Comparison of ENCODE assay signal across 1 cellular context in the genomic region with DNA sequence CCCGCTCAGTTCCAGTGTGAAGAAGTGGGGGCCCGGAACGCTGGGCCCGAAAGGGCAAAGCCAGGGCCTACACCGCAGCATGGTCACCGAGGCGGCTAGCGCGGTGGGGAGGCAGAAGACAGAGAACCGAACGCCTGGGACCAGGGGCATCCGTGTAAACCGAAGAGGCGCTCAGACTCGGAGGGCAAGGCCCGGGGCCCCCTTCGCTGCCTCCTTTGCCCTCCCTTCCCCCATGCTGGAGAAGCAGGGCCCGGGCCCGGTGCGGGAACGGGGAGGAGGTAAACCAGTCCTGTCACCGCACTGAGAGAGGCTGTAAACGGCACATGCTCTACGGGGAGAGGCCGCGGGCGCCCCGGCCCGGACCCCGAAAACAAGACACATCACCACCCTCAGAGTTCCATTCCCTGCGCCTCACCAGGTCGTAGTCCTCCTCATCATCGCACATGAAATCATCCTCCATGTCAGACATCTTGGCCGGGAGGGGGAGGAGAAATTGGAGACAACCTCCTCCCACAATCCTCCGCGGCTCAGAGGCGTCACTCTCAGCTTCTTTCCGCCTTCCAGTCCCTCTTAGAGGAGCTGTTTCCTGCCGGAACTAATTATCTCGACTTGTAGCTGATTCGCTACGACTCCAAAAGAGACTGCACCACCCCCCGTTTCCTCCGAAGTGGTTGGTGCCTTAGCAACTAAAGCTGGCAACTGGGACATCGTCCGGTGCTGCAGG.
TF ChIP-seq lines count a peak whose summit lies in the region.

A gene (minus strand): TSS at position 490 of the 724 bp plus-strand sequence. CDS start 21 bp downstream, at position 469.

TF ChIP-seq in HepG2, 621 proteins besides CTCF, POLR2A, EP300 and RAD21 (continued from another document and continues in another):
- TF ChIP-seq, protein P1, sequence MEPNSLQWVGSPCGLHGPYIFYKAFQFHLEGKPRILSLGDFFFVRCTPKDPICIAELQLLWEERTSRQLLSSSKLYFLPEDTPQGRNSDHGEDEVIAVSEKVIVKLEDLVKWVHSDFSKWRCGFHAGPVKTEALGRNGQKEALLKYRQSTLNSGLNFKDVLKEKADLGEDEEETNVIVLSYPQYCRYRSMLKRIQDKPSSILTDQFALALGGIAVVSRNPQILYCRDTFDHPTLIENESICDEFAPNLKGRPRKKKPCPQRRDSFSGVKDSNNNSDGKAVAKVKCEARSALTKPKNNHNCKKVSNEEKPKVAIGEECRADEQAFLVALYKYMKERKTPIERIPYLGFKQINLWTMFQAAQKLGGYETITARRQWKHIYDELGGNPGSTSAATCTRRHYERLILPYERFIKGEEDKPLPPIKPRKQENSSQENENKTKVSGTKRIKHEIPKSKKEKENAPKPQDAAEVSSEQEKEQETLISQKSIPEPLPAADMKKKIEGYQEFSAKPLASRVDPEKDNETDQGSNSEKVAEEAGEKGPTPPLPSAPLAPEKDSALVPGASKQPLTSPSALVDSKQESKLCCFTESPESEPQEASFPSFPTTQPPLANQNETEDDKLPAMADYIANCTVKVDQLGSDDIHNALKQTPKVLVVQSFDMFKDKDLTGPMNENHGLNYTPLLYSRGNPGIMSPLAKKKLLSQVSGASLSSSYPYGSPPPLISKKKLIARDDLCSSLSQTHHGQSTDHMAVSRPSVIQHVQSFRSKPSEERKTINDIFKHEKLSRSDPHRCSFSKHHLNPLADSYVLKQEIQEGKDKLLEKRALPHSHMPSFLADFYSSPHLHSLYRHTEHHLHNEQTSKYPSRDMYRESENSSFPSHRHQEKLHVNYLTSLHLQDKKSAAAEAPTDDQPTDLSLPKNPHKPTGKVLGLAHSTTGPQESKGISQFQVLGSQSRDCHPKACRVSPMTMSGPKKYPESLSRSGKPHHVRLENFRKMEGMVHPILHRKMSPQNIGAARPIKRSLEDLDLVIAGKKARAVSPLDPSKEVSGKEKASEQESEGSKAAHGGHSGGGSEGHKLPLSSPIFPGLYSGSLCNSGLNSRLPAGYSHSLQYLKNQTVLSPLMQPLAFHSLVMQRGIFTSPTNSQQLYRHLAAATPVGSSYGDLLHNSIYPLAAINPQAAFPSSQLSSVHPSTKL (CRISPR knock-in tag; IDR thresholded peaks at IDR 0.05), result peak; percentile 70
- no peak for TF ChIP-seq JUNB (CRISPR knock-in tag; IDR thresholded peaks at IDR 0.05; ENCODE audit: borderline replicate concordance)
- TF ChIP-seq FOXJ3 (CRISPR knock-in tag; IDR thresholded peaks at IDR 0.05; ENCODE audit: borderline replicate concordance), result peak; percentile 56; the same call in 1 of the 2 replicates
- peak; percentile 72; the same call in 1 of the 2 replicates for TF ChIP-seq ZNF878 (CRISPR knock-in tag; IDR thresholded peaks at IDR 0.05)
- TF ChIP-seq ZZZ3 (CRISPR knock-in tag; IDR thresholded peaks at IDR 0.05; ENCODE audit: borderline replicate concordance), result no peak; the same call in 1 of the 2 replicates
- peak; percentile 44 for TF ChIP-seq NFKBIZ (CRISPR knock-in tag; IDR thresholded peaks at IDR 0.05)
- TF ChIP-seq ZNF777 (CRISPR knock-in tag; IDR thresholded peaks at IDR 0.05), result peak; percentile 21; the same call in 1 of the 2 replicates
- TF ChIP-seq KMT2B (CRISPR knock-in tag; IDR thresholded peaks at IDR 0.05), result peak; percentile 99
- TF ChIP-seq NR2F2 (IDR thresholded peaks at IDR 0.05; ENCODE audit: borderline replicate concordance, low read depth), result peak; percentile 65; the same call in 1 of the 2 replicates
- peak; percentile 87; the same call in 1 of the 2 replicates for TF ChIP-seq TOE1 (CRISPR knock-in tag; IDR thresholded peaks at IDR 0.05)
- TF ChIP-seq, protein P2, sequence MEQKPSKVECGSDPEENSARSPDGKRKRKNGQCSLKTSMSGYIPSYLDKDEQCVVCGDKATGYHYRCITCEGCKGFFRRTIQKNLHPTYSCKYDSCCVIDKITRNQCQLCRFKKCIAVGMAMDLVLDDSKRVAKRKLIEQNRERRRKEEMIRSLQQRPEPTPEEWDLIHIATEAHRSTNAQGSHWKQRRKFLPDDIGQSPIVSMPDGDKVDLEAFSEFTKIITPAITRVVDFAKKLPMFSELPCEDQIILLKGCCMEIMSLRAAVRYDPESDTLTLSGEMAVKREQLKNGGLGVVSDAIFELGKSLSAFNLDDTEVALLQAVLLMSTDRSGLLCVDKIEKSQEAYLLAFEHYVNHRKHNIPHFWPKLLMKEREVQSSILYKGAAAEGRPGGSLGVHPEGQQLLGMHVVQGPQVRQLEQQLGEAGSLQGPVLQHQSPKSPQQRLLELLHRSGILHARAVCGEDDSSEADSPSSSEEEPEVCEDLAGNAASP (CRISPR knock-in tag; IDR thresholded peaks at IDR 0.05; ENCODE audit: borderline replicate concordance), result peak; percentile 76; the same call in 1 of the 2 replicates
- TF ChIP-seq, protein P3, sequence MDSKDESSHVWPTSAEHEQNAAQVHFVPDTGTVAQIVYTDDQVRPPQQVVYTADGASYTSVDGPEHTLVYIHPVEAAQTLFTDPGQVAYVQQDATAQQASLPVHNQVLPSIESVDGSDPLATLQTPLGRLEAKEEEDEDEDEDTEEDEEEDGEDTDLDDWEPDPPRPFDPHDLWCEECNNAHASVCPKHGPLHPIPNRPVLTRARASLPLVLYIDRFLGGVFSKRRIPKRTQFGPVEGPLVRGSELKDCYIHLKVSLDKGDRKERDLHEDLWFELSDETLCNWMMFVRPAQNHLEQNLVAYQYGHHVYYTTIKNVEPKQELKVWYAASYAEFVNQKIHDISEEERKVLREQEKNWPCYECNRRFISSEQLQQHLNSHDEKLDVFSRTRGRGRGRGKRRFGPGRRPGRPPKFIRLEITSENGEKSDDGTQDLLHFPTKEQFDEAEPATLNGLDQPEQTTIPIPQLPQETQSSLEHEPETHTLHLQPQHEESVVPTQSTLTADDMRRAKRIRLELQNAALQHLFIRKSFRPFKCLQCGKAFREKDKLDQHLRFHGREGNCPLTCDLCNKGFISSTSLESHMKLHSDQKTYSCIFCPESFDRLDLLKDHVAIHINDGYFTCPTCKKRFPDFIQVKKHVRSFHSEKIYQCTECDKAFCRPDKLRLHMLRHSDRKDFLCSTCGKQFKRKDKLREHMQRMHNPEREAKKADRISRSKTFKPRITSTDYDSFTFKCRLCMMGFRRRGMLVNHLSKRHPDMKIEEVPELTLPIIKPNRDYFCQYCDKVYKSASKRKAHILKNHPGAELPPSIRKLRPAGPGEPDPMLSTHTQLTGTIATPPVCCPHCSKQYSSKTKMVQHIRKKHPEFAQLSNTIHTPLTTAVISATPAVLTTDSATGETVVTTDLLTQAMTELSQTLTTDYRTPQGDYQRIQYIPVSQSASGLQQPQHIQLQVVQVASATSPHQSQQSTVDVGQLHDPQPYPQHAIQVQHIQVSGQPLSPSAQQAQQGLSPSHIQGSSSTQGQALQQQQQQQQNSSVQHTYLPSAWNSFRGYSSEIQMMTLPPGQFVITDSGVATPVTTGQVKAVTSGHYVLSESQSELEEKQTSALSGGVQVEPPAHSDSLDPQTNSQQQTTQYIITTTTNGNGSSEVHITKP (CRISPR knock-in tag; IDR thresholded peaks at IDR 0.05; ENCODE audit: low read depth), result peak; percentile 97
- TF ChIP-seq, protein P4, sequence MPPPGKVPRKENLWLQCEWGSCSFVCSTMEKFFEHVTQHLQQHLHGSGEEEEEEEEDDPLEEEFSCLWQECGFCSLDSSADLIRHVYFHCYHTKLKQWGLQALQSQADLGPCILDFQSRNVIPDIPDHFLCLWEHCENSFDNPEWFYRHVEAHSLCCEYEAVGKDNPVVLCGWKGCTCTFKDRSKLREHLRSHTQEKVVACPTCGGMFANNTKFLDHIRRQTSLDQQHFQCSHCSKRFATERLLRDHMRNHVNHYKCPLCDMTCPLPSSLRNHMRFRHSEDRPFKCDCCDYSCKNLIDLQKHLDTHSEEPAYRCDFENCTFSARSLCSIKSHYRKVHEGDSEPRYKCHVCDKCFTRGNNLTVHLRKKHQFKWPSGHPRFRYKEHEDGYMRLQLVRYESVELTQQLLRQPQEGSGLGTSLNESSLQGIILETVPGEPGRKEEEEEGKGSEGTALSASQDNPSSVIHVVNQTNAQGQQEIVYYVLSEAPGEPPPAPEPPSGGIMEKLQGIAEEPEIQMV (CRISPR knock-in tag; IDR thresholded peaks at IDR 0.05; ENCODE audit: low read depth), result peak; percentile 35; the same call in 1 of the 2 replicates
- no peak for TF ChIP-seq ZNF3 (CRISPR knock-in tag; IDR thresholded peaks at IDR 0.05)
- no peak for TF ChIP-seq ZNF253 (CRISPR knock-in tag; IDR thresholded peaks at IDR 0.05; ENCODE audit: borderline replicate concordance)
- no peak for TF ChIP-seq HES4 (CRISPR knock-in tag; IDR thresholded peaks at IDR 0.05; ENCODE audit: borderline replicate concordance)
- peak; percentile 58; the same call in 1 of the 2 replicates for TF ChIP-seq ZSCAN9 (CRISPR knock-in tag; IDR thresholded peaks at IDR 0.05; ENCODE audit: borderline replicate concordance)
- peak; percentile 92 for TF ChIP-seq PHF8 (CRISPR knock-in tag; IDR thresholded peaks at IDR 0.05)
- TF ChIP-seq PITX1 (CRISPR knock-in tag; IDR thresholded peaks at IDR 0.05), result peak; percentile 52; the same call in 1 of the 2 replicates
- TF ChIP-seq RBFOX2 (IDR thresholded peaks at IDR 0.05; ENCODE audit: low read depth, low read length), result peak; percentile 69
- TF ChIP-seq, protein P5, sequence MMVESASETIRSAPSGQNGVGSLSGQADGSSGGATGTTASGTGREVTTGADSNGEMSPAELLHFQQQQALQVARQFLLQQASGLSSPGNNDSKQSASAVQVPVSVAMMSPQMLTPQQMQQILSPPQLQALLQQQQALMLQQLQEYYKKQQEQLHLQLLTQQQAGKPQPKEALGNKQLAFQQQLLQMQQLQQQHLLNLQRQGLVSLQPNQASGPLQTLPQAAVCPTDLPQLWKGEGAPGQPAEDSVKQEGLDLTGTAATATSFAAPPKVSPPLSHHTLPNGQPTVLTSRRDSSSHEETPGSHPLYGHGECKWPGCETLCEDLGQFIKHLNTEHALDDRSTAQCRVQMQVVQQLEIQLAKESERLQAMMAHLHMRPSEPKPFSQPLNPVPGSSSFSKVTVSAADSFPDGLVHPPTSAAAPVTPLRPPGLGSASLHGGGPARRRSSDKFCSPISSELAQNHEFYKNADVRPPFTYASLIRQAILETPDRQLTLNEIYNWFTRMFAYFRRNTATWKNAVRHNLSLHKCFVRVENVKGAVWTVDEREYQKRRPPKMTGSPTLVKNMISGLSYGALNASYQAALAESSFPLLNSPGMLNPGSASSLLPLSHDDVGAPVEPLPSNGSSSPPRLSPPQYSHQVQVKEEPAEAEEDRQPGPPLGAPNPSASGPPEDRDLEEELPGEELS (CRISPR knock-in tag; IDR thresholded peaks at IDR 0.05), result peak; percentile 56
- TF ChIP-seq ZNF225 (CRISPR knock-in tag; IDR thresholded peaks at IDR 0.05), result 0 out of 2 replicates have a peak, but pooled peaks have one; percentile 33
- no peak for TF ChIP-seq ATAD3A (CRISPR knock-in tag; IDR thresholded peaks at IDR 0.05)
- TF ChIP-seq, protein P6, sequence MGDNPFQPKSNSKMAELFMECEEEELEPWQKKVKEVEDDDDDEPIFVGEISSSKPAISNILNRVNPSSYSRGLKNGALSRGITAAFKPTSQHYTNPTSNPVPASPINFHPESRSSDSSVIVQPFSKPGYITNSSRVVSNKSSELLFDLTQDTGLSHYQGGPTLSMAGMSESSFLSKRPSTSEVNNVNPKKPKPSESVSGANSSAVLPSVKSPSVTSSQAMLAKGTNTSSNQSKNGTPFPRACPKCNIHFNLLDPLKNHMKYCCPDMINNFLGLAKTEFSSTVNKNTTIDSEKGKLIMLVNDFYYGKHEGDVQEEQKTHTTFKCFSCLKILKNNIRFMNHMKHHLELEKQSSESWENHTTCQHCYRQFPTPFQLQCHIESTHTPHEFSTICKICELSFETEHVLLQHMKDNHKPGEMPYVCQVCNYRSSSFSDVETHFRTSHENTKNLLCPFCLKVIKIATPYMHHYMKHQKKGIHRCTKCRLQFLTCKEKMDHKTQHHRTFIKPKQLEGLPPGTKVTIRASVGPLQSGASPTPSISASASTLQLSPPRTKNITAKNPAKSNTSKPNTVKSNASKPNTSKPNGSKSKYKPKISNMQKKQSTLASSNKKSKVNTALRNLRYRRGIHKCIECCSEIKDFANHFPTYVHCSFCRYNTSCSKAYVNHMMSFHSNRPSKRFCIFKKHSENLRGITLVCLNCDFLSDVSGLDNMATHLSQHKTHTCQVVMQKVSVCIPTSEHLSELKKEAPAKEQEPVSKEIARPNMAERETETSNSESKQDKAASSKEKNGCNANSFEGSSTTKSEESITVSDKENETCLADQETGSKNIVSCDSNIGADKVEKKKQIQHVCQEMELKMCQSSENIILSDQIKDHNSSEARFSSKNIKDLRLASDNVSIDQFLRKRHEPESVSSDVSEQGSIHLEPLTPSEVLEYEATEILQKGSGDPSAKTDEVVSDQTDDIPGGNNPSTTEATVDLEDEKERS (CRISPR knock-in tag; IDR thresholded peaks at IDR 0.05), result peak; percentile 79; the same call in 1 of the 2 replicates
- 0 out of 2 replicates have a peak, but pooled peaks have one; percentile 64 for TF ChIP-seq ZNF775 (CRISPR knock-in tag; IDR thresholded peaks at IDR 0.05; ENCODE audit: borderline replicate concordance)
- TF ChIP-seq, protein P7, sequence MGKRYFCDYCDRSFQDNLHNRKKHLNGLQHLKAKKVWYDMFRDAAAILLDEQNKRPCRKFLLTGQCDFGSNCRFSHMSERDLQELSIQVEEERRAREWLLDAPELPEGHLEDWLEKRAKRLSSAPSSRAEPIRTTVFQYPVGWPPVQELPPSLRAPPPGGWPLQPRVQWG (CRISPR knock-in tag; IDR thresholded peaks at IDR 0.05; ENCODE audit: borderline replicate concordance, low read depth), result no peak; the same call in 1 of the 2 replicates
- TF ChIP-seq TBX2 (CRISPR knock-in tag; IDR thresholded peaks at IDR 0.05; ENCODE audit: borderline replicate concordance), result peak; percentile 78
- TF ChIP-seq SOX13 (IDR thresholded peaks at IDR 0.05), result no peak; the same call in 1 of the 2 replicates
- TF ChIP-seq SOX13 (CRISPR knock-in tag; conservative IDR thresholded peaks at IDR 0.05 in 1 of 2, IDR thresholded peaks at IDR 0.05 in 1 of 2), result peak in 1 of 2 experiments; percentile 65; a peak in 2 of 4 replicates
- peak; percentile 59; the same call in 1 of the 2 replicates for TF ChIP-seq SP5 (CRISPR knock-in tag; IDR thresholded peaks at IDR 0.05; ENCODE audit: borderline replicate concordance, low read depth)
- peak; percentile 80 for TF ChIP-seq PHF5A (CRISPR knock-in tag; IDR thresholded peaks at IDR 0.05; ENCODE audit: low read depth, unreplicated experiment)
- no peak for TF ChIP-seq ZFYVE20 (CRISPR knock-in tag; IDR thresholded peaks at IDR 0.05; ENCODE audit: borderline replicate concordance, low read depth)
- 0 out of 2 replicates have a peak, but pooled peaks have one; percentile 27 for TF ChIP-seq HNRNPL (IDR thresholded peaks at IDR 0.05; ENCODE audit: low read depth, low read length)
- TF ChIP-seq KAT7 (CRISPR knock-in tag; IDR thresholded peaks at IDR 0.05; ENCODE audit: borderline replicate concordance), result no peak
- TF ChIP-seq, protein P8, sequence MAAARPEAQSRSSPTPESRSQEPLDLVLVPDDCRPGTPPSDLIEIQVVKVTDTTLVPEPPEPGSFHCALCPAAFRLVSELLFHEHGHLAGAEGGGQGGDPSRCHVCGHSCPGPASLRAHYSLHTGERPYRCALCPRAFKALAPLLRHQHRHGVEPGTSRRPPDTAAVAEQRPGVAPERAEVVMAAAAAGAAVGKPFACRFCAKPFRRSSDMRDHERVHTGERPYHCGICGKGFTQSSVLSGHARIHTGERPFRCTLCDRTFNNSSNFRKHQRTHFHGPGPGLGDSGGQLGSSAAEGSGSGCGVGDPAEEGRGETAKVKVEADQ (CRISPR knock-in tag; IDR thresholded peaks at IDR 0.05; ENCODE audit: borderline replicate concordance), result peak; percentile 20; the same call in 1 of the 2 replicates
- TF ChIP-seq, protein P9, sequence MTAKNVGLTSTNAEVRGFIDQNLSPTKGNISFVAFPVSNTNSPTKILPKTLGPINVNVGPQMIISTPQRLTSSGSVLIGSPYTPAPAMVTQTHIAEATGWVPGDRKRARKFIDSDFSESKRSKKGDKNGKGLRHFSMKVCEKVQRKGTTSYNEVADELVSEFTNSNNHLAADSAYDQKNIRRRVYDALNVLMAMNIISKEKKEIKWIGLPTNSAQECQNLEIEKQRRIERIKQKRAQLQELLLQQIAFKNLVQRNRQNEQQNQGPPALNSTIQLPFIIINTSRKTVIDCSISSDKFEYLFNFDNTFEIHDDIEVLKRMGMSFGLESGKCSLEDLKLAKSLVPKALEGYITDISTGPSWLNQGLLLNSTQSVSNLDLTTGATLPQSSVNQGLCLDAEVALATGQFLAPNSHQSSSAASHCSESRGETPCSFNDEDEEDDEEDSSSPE (CRISPR knock-in tag; IDR thresholded peaks at IDR 0.05), result no peak; the same call in 1 of the 2 replicates
